32 cellular contexts compared by ENCODE assay signal in genomic region chr20:22963581-22963980, GRCh38.
"Had no signal": no experiment of that assay in that cellular context is flagged by ENCODE, and none has a peak within 500 bp of the region (broad histone marks: within the 10 kb centered on the region; RNA-seq: fewer than 3 reads in every experiment).

No MANE protein-coding gene starts in this region.

- ATAC-seq: activated CD4-positive, CD25-positive, alpha-beta regulatory T cell treated with anti-CD3 and anti-CD28 coated beads, Interleukin-2, amount 50 U/mL, for 24 hours; activated CD8-positive, alpha-beta T cell treated with anti-CD3 and anti-CD28 coated beads for 36 hours; activated T-cell treated with anti-CD3 and anti-CD28 coated beads, Interleukin-2, amount 50 U/mL, for 4 hours; activated T-helper 17 cell treated with anti-CD3 and anti-CD28 coated beads, Interleukin-2, amount 50 U/mL, for 72 hours; body of pancreas; gastrocnemius medialis; heart right ventricle; T-helper 17 cell had no signal

- H3K27me3 ChIP-seq: body of pancreas, gastrocnemius medialis had no signal

- H3K9me3 Mint-ChIP-seq: activated B cell treated with CpG ODN at 0.5 μM for 24 hours; activated CD8-positive, alpha-beta T cell treated with anti-CD3 and anti-CD28 coated beads for 36 hours; activated T-helper 17 cell treated with anti-CD3 and anti-CD28 coated beads, Interleukin-2, amount 50 U/mL, for 72 hours; dendritic cell treated with granulocyte-macrophage colony-stimulating factor and Interleukin-4, amounts not matched to agents 40 ng/mL and 50 ng/mL, for 4 days; T-helper 2 cell treated with Interferon-gamma antibody and Interleukin-4, amounts not matched to agents 5 μg/mL and 100 μg/mL, for 36 hours had no signal

- H3K36me3 ChIP-seq: esophagus muscularis mucosa, gastrocnemius medialis, heart right ventricle, WERI-Rb-1 had no signal

- H3K27ac Mint-ChIP-seq: activated B cell treated with CpG ODN at 0.5 μM for 24 hours; activated CD8-positive, alpha-beta T cell treated with anti-CD3 and anti-CD28 coated beads for 36 hours; activated naive CD8-positive, alpha-beta T cell; activated T-helper 17 cell treated with anti-CD3 and anti-CD28 coated beads, Interleukin-2, amount 50 U/mL, for 72 hours; dendritic cell treated with granulocyte-macrophage colony-stimulating factor and Interleukin-4, amounts not matched to agents 40 ng/mL and 50 ng/mL, for 4 days; T-helper 17 cell; T-helper 2 cell treated with Interferon-gamma antibody and Interleukin-4, amounts not matched to agents 5 μg/mL and 100 μg/mL, for 36 hours had no signal

- DNase-seq: activated B cell treated with CpG ODN at 0.5 μM for 24 hours; activated CD4-positive, alpha-beta T cell treated with anti-CD3 and anti-CD28 coated beads for 48 hours; activated CD4-positive, alpha-beta T cell treated with anti-CD3 and anti-CD28 coated beads, Interleukin-2, amount 50 U/mL, for 1 hour; activated CD4-positive, alpha-beta T cell treated with anti-CD3 and anti-CD28 coated beads, Interleukin-2, amount 50 U/mL, for 48 hours; activated CD8-positive, alpha-beta memory T cell treated with anti-CD3 and anti-CD28 coated beads for 24 hours; activated CD8-positive, alpha-beta T cell treated with anti-CD3 and anti-CD28 coated beads for 36 hours; activated effector memory CD4-positive, alpha-beta T cell treated with Interleukin-2 at 50 U/mL for 16 hours; activated gamma-delta T cell treated with Interleukin-2 at 50 U/mL for 16 hours; activated naive CD4-positive, alpha-beta T cell treated with anti-CD3 and anti-CD28 coated beads, Interleukin-2, amount 50 U/mL, for 16 hours; activated naive CD4-positive, alpha-beta T cell treated with Interleukin-2 at 50 U/mL for 16 hours; activated T-cell treated with anti-CD3 and anti-CD28 coated beads, Interleukin-2, amount 50 U/mL, for 4 hours; amniotic stem cell; anterior cingulate cortex; body of pancreas; central memory CD4-positive, alpha-beta T cell; dorsolateral prefrontal cortex; effector memory CD4-positive, alpha-beta T cell; erythroblast; gastrocnemius medialis; heart right ventricle; T-helper 1 cell; T-helper 17 cell; T1000; WERI-Rb-1 had no signal

- H3K4me3 ChIP-seq: body of pancreas, coronary artery, dorsolateral prefrontal cortex, esophagus muscularis mucosa, gastrocnemius medialis, heart right ventricle had no signal

- H3K4me1 Mint-ChIP-seq: activated B cell treated with CpG ODN at 0.5 μM for 24 hours; activated T-helper 17 cell treated with anti-CD3 and anti-CD28 coated beads, Interleukin-2, amount 50 U/mL, for 72 hours; T-helper 17 cell had no signal

- H3K4me1 ChIP-seq: body of pancreas, esophagus muscularis mucosa, gastrocnemius medialis, heart right ventricle had no signal

- H3K36me3 Mint-ChIP-seq: activated naive CD8-positive, alpha-beta T cell had no signal

- H3K27ac ChIP-seq: body of pancreas, coronary artery, dorsolateral prefrontal cortex, esophagus muscularis mucosa, foreskin keratinocyte, gastrocnemius medialis, heart right ventricle, WERI-Rb-1 had no signal

- H3K4me3 Mint-ChIP-seq: activated B cell treated with CpG ODN at 0.5 μM for 24 hours; activated CD8-positive, alpha-beta T cell treated with anti-CD3 and anti-CD28 coated beads for 36 hours; activated naive CD8-positive, alpha-beta T cell; activated T-cell treated with anti-CD3 and anti-CD28 coated beads, Interleukin-2, amount 50 U/mL, for 4 hours; activated T-helper 17 cell treated with anti-CD3 and anti-CD28 coated beads, Interleukin-2, amount 50 U/mL, for 72 hours; dendritic cell treated with granulocyte-macrophage colony-stimulating factor and Interleukin-4, amounts not matched to agents 40 ng/mL and 50 ng/mL, for 4 days; T-helper 17 cell; T-helper 2 cell treated with Interferon-gamma antibody and Interleukin-4, amounts not matched to agents 5 μg/mL and 100 μg/mL, for 36 hours had no signal

- H3K9me3 ChIP-seq: body of pancreas, gastrocnemius medialis had no signal
